Comparison of ENCODE assay signal across 18 cellular contexts in the genomic region with DNA sequence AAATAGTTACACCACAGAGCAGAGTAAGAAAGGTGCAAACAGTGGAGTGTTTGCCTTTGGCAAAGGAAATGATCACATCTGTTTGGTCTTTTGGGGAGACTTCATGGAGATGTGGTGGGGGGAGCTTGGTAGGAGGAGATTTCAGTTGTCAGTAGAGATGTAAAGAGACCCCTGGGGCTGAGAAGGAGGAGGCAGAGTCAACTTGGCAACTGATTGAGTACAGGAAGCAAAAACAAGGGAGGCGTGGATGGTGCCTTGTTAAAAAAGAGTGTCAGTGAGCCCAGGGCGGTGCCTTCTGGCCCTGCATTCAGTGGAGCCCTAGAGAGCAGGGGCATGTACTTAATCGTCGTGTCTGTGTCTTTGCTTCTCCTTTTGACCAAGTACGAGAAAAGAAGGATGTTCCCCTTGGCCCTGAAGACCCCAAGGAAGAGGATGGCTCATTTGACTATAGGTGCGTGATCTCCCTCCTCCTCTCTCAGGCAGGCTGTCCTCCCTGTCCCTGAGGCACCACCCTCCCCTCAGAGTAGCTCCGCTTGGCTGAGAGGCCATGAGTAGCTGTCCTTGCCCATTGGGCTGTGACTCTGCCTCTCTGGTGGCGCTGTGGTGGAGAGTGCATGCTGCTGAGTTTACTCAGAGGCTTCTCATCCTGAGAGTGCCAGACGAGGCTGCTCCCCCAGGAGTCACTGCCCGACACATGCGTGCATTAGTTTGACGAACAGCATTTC. TPM values are rescaled to one million over a fixed set of nuclear protein-coding genes. Genes with fewer than 3 reads are reported as not detected.
A peak's percentile ranks its signal among the peaks of the same experiment; 100 is the strongest.
DNase-seq lines count a peak whose midpoint lies in the region; ATAC-seq and TF ChIP-seq lines count a peak whose summit lies in the region.
"Had no signal": no experiment of that assay in that cellular context is flagged by ENCODE, and none has a peak within 500 bp of the region (broad histone marks: within the 10 kb centered on the region; RNA-seq: fewer than 3 reads in every experiment).

No MANE protein-coding gene starts in this region.

- no peak for ATAC-seq in GM18502 (IDR thresholded peaks at IDR 0.05; ENCODE audit: poor library complexity, unreplicated experiment)
- no peak for ATAC-seq in HG03139 (IDR thresholded peaks at IDR 0.05; ENCODE audit: unreplicated experiment)
- no peak for ATAC-seq in GM18907 (IDR thresholded peaks at IDR 0.05; ENCODE audit: unreplicated experiment)
- ATAC-seq: activated CD4-positive, CD25-positive, alpha-beta regulatory T cell treated with anti-CD3 and anti-CD28 coated beads, Interleukin-2, amount 50 U/mL, for 24 hours; effector memory CD8-positive, alpha-beta T cell; stimulated activated naive CD8-positive, alpha-beta T cell treated with anti-CD3 and anti-CD28 coated beads, Interleukin-15, Interleukin-2, amounts not matched to agents 100 U/mL and 50 U/mL, for 24 hours had no signal

- intact Hi-C loops in vagina (cut with DNase I): no loop called here

- no peaks in the 10 kb centered on the region for H3K36me3 ChIP-seq in vagina
- H3K36me3 ChIP-seq: SJSA1 had no signal

- H3K4me1 ChIP-seq in vagina: peaks cover 12% of the 10 kb centered on the region
- H3K4me1 ChIP-seq: SJSA1 had no signal

- DNase-seq in AG10803 (ENCODE audit: low read depth) (peak; percentile 12), ELF-1 (ENCODE audit: low read depth, low spot score) (peak; percentile 59), RKO (ENCODE audit: low spot score) (peak; percentile 20), left kidney (ENCODE audit: low read depth, low spot score) (peak; percentile 81), vagina (ENCODE audit: extremely low spot score in 2 of 2) (no peak)
- DNase-seq: central memory CD4-positive, alpha-beta T cell; effector memory CD8-positive, alpha-beta T cell; hypothalamus; IMR-90; kidney glomerular epithelial cell; stimulated activated naive CD8-positive, alpha-beta T cell treated with anti-CD3 and anti-CD28 coated beads, Interleukin-15, Interleukin-2, amounts not matched to agents 100 U/mL and 50 U/mL, for 24 hours had no signal

- no peak overlapping the region for H3K27ac ChIP-seq in vagina
- H3K27ac ChIP-seq: SJSA1 had no signal

- TF ChIP-seq CTCF in AG10803 (conservative IDR thresholded peaks at IDR 0.05; ENCODE audit: low read length) (no peak), vagina (IDR thresholded peaks at IDR 0.05) (no peak)

- no peak for TF ChIP-seq POLR2A in vagina (IDR thresholded peaks at IDR 0.05)

- H3K27me3 ChIP-seq in vagina: no peaks in the 10 kb centered on the region

- no peaks in the 10 kb centered on the region for H3K9me3 ChIP-seq in vagina
- H3K9me3 ChIP-seq: SJSA1 had no signal

- H3K4me3 ChIP-seq in AG10803 (ENCODE audit: low read length) (no peak overlapping the region), vagina (no peak overlapping the region)
- H3K4me3 ChIP-seq: SJSA1 had no signal

RNA-seq across cellular contexts. Expression of a gene that starts 30.4 kb away (rescaled TPM):
- total RNA-seq in vagina: 7.4 TPM
- total RNA-seq: activated CD8-positive, alpha-beta memory T cell treated with anti-CD3 and anti-CD28 coated beads for 36 hours; activated T-helper 2 cell treated with anti-CD3 and anti-CD28 coated beads, Interferon-gamma antibody, Interleukin-2, Interleukin-4, amounts not matched to agents 10 μg/mL and 5 μg/mL and 100 μg/mL, durations not matched to agents 14 hours and 24 hours and 36 hours; IMR-90; SJSA1 had no signal

Comparison
In these comparisons a context has a peak if more than half of its experiments do, and no peak if none do; other contexts are left out.
1. DNase-seq: peak in AG10803 (single experiment), ELF-1 (single experiment), RKO (single experiment) and left kidney (single experiment); none in vagina (0 of 2).